1 cellular context compared by ENCODE assay signal in genomic region chr5:176536902-176537607, GRCh38.
TF ChIP-seq lines count a peak whose summit lies in the region.

TSS of gene RNF44 (minus strand) at chr5:176537402. CDS start at chr5:176532472, 4,930 bp downstream.

TF ChIP-seq in HepG2, 621 proteins besides CTCF, POLR2A, EP300 and RAD21 (continued from another document):
- TF ChIP-seq KIAA2018 (CRISPR knock-in tag; IDR thresholded peaks at IDR 0.05; ENCODE audit: borderline replicate concordance) (no peak), MNT (IDR thresholded peaks at IDR 0.05) (0 out of 2 replicates have a peak, but pooled peaks have one; percentile 4), ZKSCAN1 (IDR thresholded peaks at IDR 0.05; ENCODE audit: low read length) (no peak), TFAP4 (IDR thresholded peaks at IDR 0.05; ENCODE audit: borderline replicate concordance, low read depth) (no peak; the same call in 1 of the 2 replicates), ZNF232 (CRISPR knock-in tag; IDR thresholded peaks at IDR 0.05; ENCODE audit: borderline replicate concordance) (no peak), FOXM1 (CRISPR knock-in tag; IDR thresholded peaks at IDR 0.05) (0 out of 2 replicates have a peak, but pooled peaks have one; percentile 52), NFYC (CRISPR knock-in tag; IDR thresholded peaks at IDR 0.05) (peak; percentile 61), ZBTB37 (CRISPR knock-in tag; IDR thresholded peaks at IDR 0.05) (no peak), ZNF816 (CRISPR knock-in tag; IDR thresholded peaks at IDR 0.05; ENCODE audit: borderline replicate concordance) (no peak; the same call in 1 of the 2 replicates), KAT7 (CRISPR knock-in tag; IDR thresholded peaks at IDR 0.05; ENCODE audit: borderline replicate concordance) (no peak; the same call in 1 of the 2 replicates), MED8 (CRISPR knock-in tag; IDR thresholded peaks at IDR 0.05; ENCODE audit: insufficient replicate concordance) (no peak), ZBTB20 (CRISPR knock-in tag; IDR thresholded peaks at IDR 0.05; ENCODE audit: borderline replicate concordance, low read depth) (no peak), NCOA1 (CRISPR knock-in tag; IDR thresholded peaks at IDR 0.05) (no peak), NFE2L1 (CRISPR knock-in tag; IDR thresholded peaks at IDR 0.05; ENCODE audit: borderline replicate concordance) (no peak), CCAR2 (optimal IDR thresholded peaks at IDR 0.05; ENCODE audit: low read depth, low read length) (no peak), ZNF496 (CRISPR knock-in tag; IDR thresholded peaks at IDR 0.05; ENCODE audit: insufficient replicate concordance) (no peak), ZNF18 (CRISPR knock-in tag; IDR thresholded peaks at IDR 0.05; ENCODE audit: insufficient replicate concordance) (peak; percentile 58), IRF1 (CRISPR knock-in tag; IDR thresholded peaks at IDR 0.05; ENCODE audit: low read depth) (no peak), ZUFSP (CRISPR knock-in tag; IDR thresholded peaks at IDR 0.05; ENCODE audit: borderline replicate concordance) (no peak), ZNF615 (CRISPR knock-in tag; IDR thresholded peaks at IDR 0.05; ENCODE audit: borderline replicate concordance) (no peak), PCBP2 (optimal IDR thresholded peaks at IDR 0.05; ENCODE audit: low read depth, low read length, poor library complexity, severe bottlenecking) (no peak), SPEN (CRISPR knock-in tag; IDR thresholded peaks at IDR 0.05; ENCODE audit: low read depth) (peak; percentile 16; the same call in 1 of the 2 replicates), POGZ (CRISPR knock-in tag; IDR thresholded peaks at IDR 0.05) (peak; percentile 76), ZNF556 (CRISPR knock-in tag; IDR thresholded peaks at IDR 0.05; ENCODE audit: borderline replicate concordance) (no peak; the same call in 1 of the 2 replicates), IKZF1 (IDR thresholded peaks at IDR 0.05) (no peak)
